ENCODE assay signal across 8 cellular contexts in genomic region chr18:5309888-5310470, GRCh38. TPM values are rescaled to one million over a fixed set of nuclear protein-coding genes. Genes with fewer than 3 reads are reported as not detected.
DNase-seq lines count a peak whose midpoint lies in the region; ATAC-seq and TF ChIP-seq lines count a peak whose summit lies in the region.

No MANE protein-coding gene starts in this region.

- CTCF ChIA-PET in activated naive CD4-positive, alpha-beta T cell treated with anti-CD3 and anti-CD28 coated beads, Interleukin-2, amount 10 ng/mL, durations not matched to agents 7 days and 5 days (lab: Charles Lee): interaction anchor here (1.0 kb wide), 1 partner anchor 95 kb away, joined by 3 read pairs; no protein-coding TSS in a partner anchor

- no peak for TF ChIP-seq CTCF in GM12865 (IDR thresholded peaks at IDR 0.05; ENCODE audit: insufficient read depth, low read depth, low read length, missing control alignments)
- peak in 1 of 6 experiments; percentile 9 for TF ChIP-seq CTCF in thyroid gland (IDR thresholded peaks at IDR 0.05)
- TF ChIP-seq CTCF in gastrocnemius medialis (IDR thresholded peaks at IDR 0.05 in 4 of 5, conservative IDR thresholded peaks at IDR 0.05 in 1 of 5): no peak
- no peak for TF ChIP-seq CTCF in tibial nerve (IDR thresholded peaks at IDR 0.05)

- H3K4me1 ChIP-seq in thymus (ENCODE audit: control insufficient read depth, insufficient read depth, low read length) (peaks cover 8% of the 10 kb centered on the region), thyroid gland (no peaks in the 10 kb centered on the region), gastrocnemius medialis (no peaks in the 10 kb centered on the region), tibial nerve (no peaks in the 10 kb centered on the region)

- no peaks in the 10 kb centered on the region for H3K36me3 Mint-ChIP-seq in activated naive CD4-positive, alpha-beta T cell treated with anti-CD3 and anti-CD28 coated beads, Interleukin-2, amount 10 ng/mL, durations not matched to agents 7 days and 5 days

- H3K27ac Mint-ChIP-seq in activated naive CD4-positive, alpha-beta T cell treated with anti-CD3 and anti-CD28 coated beads, Interleukin-2, amount 10 ng/mL, durations not matched to agents 7 days and 5 days: peak overlapping the region; percentile 79

- no peak for TF ChIP-seq POLR2A in thyroid gland (IDR thresholded peaks at IDR 0.05)
- no peak for TF ChIP-seq POLR2A in gastrocnemius medialis (IDR thresholded peaks at IDR 0.05)
- TF ChIP-seq POLR2A in tibial nerve (IDR thresholded peaks at IDR 0.05): no peak

- in situ Hi-C loops in gastrocnemius medialis (cut with MboI; ENCODE audit: low sequenced_read_pairs in 4 of 4): no loop called here

- H3K36me3 ChIP-seq in thymus (ENCODE audit: control insufficient read depth, insufficient read depth) (no peaks in the 10 kb centered on the region), thyroid gland (no peaks in the 10 kb centered on the region), gastrocnemius medialis (no peaks in the 10 kb centered on the region), tibial nerve (no peaks in the 10 kb centered on the region)

- H3K9me3 ChIP-seq in thymus (ENCODE audit: control insufficient read depth): no peaks in the 10 kb centered on the region
- no peaks in the 10 kb centered on the region for H3K9me3 ChIP-seq in thyroid gland
- H3K9me3 ChIP-seq in gastrocnemius medialis: no peaks in the 10 kb centered on the region
- H3K9me3 ChIP-seq in tibial nerve: no peaks in the 10 kb centered on the region

- ATAC-seq in GM21515 (IDR thresholded peaks at IDR 0.05; ENCODE audit: unreplicated experiment) (peak; percentile 94), gastrocnemius medialis (no peak)

- H3K27me3 Mint-ChIP-seq in activated naive CD4-positive, alpha-beta T cell treated with anti-CD3 and anti-CD28 coated beads, Interleukin-2, amount 10 ng/mL, durations not matched to agents 7 days and 5 days: no peaks in the 10 kb centered on the region

- H3K27ac ChIP-seq in thymus (ENCODE audit: low read depth) (peak overlapping the region; percentile 74), thyroid gland (no peak overlapping the region), gastrocnemius medialis (no peak overlapping the region), tibial nerve (no peak overlapping the region)

- intact Hi-C loops in thyroid gland (cut with DNase I): no loop called here
- intact Hi-C loops in gastrocnemius medialis (cut with DNase I; ENCODE audit: low total_unique reads): no loop called here

- H3K9me3 Mint-ChIP-seq in activated naive CD4-positive, alpha-beta T cell treated with anti-CD3 and anti-CD28 coated beads, Interleukin-2, amount 10 ng/mL, durations not matched to agents 7 days and 5 days: no peaks in the 10 kb centered on the region

- H3K27me3 ChIP-seq in thymus (ENCODE audit: control insufficient read depth, insufficient read depth) (no peaks in the 10 kb centered on the region), thyroid gland (no peaks in the 10 kb centered on the region), gastrocnemius medialis (no peaks in the 10 kb centered on the region), tibial nerve (no peaks in the 10 kb centered on the region)

- WGBS in thymus: 40% methylated on average over 5 of the region's 5 CpGs
- 49 to 54% methylated on average over 5 of the region's 5 CpGs for WGBS in thyroid gland, 2 donors
- 59 to 61% methylated on average over 5 of the region's 5 CpGs for WGBS in tibial nerve, 2 donors

- H3K4me1 Mint-ChIP-seq in activated naive CD4-positive, alpha-beta T cell treated with anti-CD3 and anti-CD28 coated beads, Interleukin-2, amount 10 ng/mL, durations not matched to agents 7 days and 5 days: peaks cover 24% of the 10 kb centered on the region

- TF ChIP-seq EP300 in tibial nerve (IDR thresholded peaks at IDR 0.05): no peak

- peak overlapping the region; percentile 63 for H3K4me3 Mint-ChIP-seq in activated naive CD4-positive, alpha-beta T cell treated with anti-CD3 and anti-CD28 coated beads, Interleukin-2, amount 10 ng/mL, durations not matched to agents 7 days and 5 days

- H3K4me3 ChIP-seq in GM12865 (ENCODE audit: low read depth, low read length) (peak overlapping the region; percentile 31; the same call in 1 of the 2 replicates), thymus (ENCODE audit: low read length) (peak overlapping the region; percentile 36), thyroid gland (replicated peaks in 1 of 3) (no peak overlapping the region), gastrocnemius medialis (peak overlapping the region in 1 of 4 donors; percentile 38), tibial nerve (no peak overlapping the region)

- peak; percentile 67 for DNase-seq in GM12865 (ENCODE audit: low read depth)
- peak; percentile 19 for DNase-seq in HT1080 (ENCODE audit: low read depth)
- DNase-seq in activated naive CD4-positive, alpha-beta T cell treated with anti-CD3 and anti-CD28 coated beads, Interleukin-2, amount 10 ng/mL, durations not matched to agents 7 days and 5 days: peak; percentile 61
- DNase-seq in thyroid gland: no peak
- no peak for DNase-seq in gastrocnemius medialis
- DNase-seq in tibial nerve (ENCODE audit: low spot score in 2 of 2): no peak

RNA-seq across cellular contexts. Expression of gene ZBTB14, which starts 14.5 kb away (rescaled TPM):
- total RNA-seq in HT1080 (2014; rRNA removed; shearing (Covaris generic)): 9.8 and 10.2 TPM in 2 replicates
- 9.2 and 11.1 TPM in 2 replicates for polyA plus RNA-seq in HT1080 (2015; cell fraction: cytosol; rRNA removed)
- polyA plus RNA-seq in HT1080 (2015; cell fraction: nucleus; rRNA removed): 17.1 and 30.4 TPM in 2 replicates
- polyA plus RNA-seq in thymus: 22.3 TPM
- 10 to 100 TPM; 16.1 to 23.6 (median 18.4) TPM for total RNA-seq in thyroid gland
- 1 to 10 TPM; 5.9 to 9.5 (median 6.6) TPM for total RNA-seq in gastrocnemius medialis
- 10 to 100 TPM in 3 of 4 donors, 1 to 10 TPM in 1; 9.8 to 13.3 (median 11.1) TPM for total RNA-seq in tibial nerve

Comparison
In these comparisons a context has a peak if more than half of its experiments do, and no peak if none do; other contexts are left out.
1. DNase-seq: peak in GM12865 (single experiment), HT1080 (single experiment) and activated naive CD4-positive, alpha-beta T cell treated with anti-CD3 and anti-CD28 coated beads, Interleukin-2, amount 10 ng/mL, durations not matched to agents 7 days and 5 days (single experiment); none in thyroid gland (0 of 2), gastrocnemius medialis (0 of 2) and tibial nerve (0 of 2).
2. H3K4me3 ChIP-seq: peak in GM12865 (single experiment) and thymus (single experiment); none in thyroid gland (0 of 3) and tibial nerve (0 of 4).